ENCODE assay signal across 8 cellular contexts in genomic region chr13:87361216-87361615, GRCh38.
"Had no signal": no experiment of that assay in that cellular context is flagged by ENCODE, and none has a peak within 500 bp of the region (broad histone marks: within the 10 kb centered on the region; RNA-seq: fewer than 3 reads in every experiment).

No MANE protein-coding gene starts in this region.

- ATAC-seq: GM23338, HCT116 had no signal

- DNase-seq: GM23248, GOT3, H7, H9, HCEC 1CT, HFFc6 had no signal
